ENCODE assay signal across 2 cellular contexts in the genomic region with DNA sequence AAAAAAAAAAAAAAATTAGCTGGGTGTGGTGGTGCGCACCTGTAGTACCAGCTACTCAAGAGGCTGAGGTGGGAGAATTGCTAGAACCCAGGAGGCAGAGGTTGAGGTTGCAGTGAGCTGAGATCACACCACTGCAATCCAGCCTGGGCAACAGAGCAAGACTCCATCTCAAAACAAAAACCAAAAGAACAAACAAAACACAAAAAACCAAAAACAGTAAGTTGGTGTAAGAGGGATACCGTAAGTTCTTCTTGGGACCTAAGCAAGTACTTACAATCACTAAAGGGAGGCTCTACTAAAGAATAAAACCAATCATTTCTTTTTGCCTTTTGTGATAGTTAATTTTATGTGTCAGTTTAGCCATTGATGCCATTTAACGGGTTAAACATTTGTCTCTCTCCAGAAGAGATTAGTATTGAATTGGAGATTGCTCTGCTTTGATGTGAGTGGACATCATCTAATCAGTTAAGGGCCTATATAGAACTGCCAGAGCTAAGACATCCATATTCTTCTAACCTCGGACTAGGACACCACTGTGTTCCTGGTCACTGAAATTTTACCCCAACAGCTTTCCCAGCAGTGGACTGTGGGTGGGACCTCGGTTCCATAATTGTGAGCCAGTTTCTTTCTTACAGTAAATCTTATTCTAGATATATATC.
TF ChIP-seq lines count a peak whose summit lies in the region.

No MANE protein-coding gene starts in this region.

TF ChIP-seq in GM23338, 12 proteins besides CTCF, POLR2A, EP300 and RAD21:
- TF ChIP-seq STAT1 (IDR thresholded peaks at IDR 0.05; ENCODE audit: unreplicated experiment) (no peak), JUNB (IDR thresholded peaks at IDR 0.05; ENCODE audit: unreplicated experiment) (no peak), EZH2phosphoT487 (IDR thresholded peaks at IDR 0.05; ENCODE audit: unreplicated experiment) (no peak), POLR2AphosphoS5 (IDR thresholded peaks at IDR 0.05; ENCODE audit: low read depth) (peak; percentile 38), ZNF114 (CRISPR knock-in tag; IDR thresholded peaks at IDR 0.05) (no peak)
- TF ChIP-seq, protein P1, sequence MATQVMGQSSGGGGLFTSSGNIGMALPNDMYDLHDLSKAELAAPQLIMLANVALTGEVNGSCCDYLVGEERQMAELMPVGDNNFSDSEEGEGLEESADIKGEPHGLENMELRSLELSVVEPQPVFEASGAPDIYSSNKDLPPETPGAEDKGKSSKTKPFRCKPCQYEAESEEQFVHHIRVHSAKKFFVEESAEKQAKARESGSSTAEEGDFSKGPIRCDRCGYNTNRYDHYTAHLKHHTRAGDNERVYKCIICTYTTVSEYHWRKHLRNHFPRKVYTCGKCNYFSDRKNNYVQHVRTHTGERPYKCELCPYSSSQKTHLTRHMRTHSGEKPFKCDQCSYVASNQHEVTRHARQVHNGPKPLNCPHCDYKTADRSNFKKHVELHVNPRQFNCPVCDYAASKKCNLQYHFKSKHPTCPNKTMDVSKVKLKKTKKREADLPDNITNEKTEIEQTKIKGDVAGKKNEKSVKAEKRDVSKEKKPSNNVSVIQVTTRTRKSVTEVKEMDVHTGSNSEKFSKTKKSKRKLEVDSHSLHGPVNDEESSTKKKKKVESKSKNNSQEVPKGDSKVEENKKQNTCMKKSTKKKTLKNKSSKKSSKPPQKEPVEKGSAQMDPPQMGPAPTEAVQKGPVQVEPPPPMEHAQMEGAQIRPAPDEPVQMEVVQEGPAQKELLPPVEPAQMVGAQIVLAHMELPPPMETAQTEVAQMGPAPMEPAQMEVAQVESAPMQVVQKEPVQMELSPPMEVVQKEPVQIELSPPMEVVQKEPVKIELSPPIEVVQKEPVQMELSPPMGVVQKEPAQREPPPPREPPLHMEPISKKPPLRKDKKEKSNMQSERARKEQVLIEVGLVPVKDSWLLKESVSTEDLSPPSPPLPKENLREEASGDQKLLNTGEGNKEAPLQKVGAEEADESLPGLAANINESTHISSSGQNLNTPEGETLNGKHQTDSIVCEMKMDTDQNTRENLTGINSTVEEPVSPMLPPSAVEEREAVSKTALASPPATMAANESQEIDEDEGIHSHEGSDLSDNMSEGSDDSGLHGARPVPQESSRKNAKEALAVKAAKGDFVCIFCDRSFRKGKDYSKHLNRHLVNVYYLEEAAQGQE (IDR thresholded peaks at IDR 0.05; ENCODE audit: unreplicated experiment) = no peak

TF ChIP-seq in GM12878, 131 proteins besides CTCF, POLR2A, EP300 and RAD21:
- TF ChIP-seq SMAD5 (IDR thresholded peaks at IDR 0.05; ENCODE audit: low read depth) (peak; percentile 12; the same call in 1 of the 2 replicates), POLR2AphosphoS5 (IDR thresholded peaks at IDR 0.05; ENCODE audit: low read length) (peak; percentile 73), NFIC (IDR thresholded peaks at IDR 0.05; ENCODE audit: low read depth, low read length) (0 out of 2 replicates have a peak, but pooled peaks have one; percentile 17)
- TF ChIP-seq, protein P2, sequence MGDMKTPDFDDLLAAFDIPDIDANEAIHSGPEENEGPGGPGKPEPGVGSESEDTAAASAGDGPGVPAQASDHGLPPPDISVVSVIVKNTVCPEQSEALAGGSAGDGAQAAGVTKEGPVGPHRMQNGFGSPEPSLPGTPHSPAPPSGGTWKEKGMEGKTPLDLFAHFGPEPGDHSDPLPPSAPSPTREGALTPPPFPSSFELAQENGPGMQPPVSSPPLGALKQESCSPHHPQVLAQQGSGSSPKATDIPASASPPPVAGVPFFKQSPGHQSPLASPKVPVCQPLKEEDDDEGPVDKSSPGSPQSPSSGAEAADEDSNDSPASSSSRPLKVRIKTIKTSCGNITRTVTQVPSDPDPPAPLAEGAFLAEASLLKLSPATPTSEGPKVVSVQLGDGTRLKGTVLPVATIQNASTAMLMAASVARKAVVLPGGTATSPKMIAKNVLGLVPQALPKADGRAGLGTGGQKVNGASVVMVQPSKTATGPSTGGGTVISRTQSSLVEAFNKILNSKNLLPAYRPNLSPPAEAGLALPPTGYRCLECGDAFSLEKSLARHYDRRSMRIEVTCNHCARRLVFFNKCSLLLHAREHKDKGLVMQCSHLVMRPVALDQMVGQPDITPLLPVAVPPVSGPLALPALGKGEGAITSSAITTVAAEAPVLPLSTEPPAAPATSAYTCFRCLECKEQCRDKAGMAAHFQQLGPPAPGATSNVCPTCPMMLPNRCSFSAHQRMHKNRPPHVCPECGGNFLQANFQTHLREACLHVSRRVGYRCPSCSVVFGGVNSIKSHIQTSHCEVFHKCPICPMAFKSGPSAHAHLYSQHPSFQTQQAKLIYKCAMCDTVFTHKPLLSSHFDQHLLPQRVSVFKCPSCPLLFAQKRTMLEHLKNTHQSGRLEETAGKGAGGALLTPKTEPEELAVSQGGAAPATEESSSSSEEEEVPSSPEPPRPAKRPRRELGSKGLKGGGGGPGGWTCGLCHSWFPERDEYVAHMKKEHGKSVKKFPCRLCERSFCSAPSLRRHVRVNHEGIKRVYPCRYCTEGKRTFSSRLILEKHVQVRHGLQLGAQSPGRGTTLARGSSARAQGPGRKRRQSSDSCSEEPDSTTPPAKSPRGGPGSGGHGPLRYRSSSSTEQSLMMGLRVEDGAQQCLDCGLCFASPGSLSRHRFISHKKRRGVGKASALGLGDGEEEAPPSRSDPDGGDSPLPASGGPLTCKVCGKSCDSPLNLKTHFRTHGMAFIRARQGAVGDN (IDR thresholded peaks at IDR 0.05) = no peak
TF ChIP-seq in GM12878: peak in this region for 3.
